In the genomic region with DNA sequence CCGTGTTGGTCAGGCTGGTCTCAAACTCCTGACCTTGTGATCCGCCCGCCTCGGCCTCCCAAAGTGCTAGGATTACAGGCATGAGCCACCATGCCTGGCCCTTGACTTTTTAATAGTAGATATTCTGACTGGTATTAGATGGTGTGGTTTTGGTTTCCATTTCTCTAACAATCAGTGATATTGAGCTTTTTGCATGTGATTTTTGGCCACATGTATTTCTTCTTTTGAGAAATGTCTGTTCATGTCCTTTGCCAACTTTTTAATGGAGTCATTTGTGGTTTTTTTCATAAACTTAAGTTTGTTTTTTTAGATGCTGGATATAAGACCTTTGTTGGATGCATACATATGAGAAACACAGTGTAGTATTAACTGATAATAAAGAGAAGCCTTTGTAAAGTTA, we compare ENCODE assay signal across 27 cellular contexts.
"Had no signal": no experiment of that assay in that cellular context is flagged by ENCODE, and none has a peak within 500 bp of the region (broad histone marks: within the 10 kb centered on the region; RNA-seq: fewer than 3 reads in every experiment).

No MANE protein-coding gene starts in this region.

- H3K4me1 ChIP-seq: Peyer's patch had no signal

- H3K9me3 ChIP-seq: ascending aorta, Peyer's patch had no signal

- H3K4me3 ChIP-seq: ascending aorta, K562, Peyer's patch, SK-N-MC had no signal

- DNase-seq: activated CD4-positive, alpha-beta T cell treated with anti-CD3 and anti-CD28 coated beads, Interleukin-2, amount 10 ng/mL, durations not matched to agents 24 days and 14 days; activated CD4-positive, alpha-beta T cell treated with anti-CD3 and anti-CD28 coated beads, Interleukin-2, amount 50 U/mL, for 4 hours; activated CD8-positive, alpha-beta T cell treated with anti-CD3 and anti-CD28 coated beads for 36 hours; activated gamma-delta T cell; activated naive CD4-positive, alpha-beta T cell treated with Interleukin-2 at 50 U/mL for 16 hours; activated naive CD8-positive, alpha-beta T cell treated with anti-CD3 and anti-CD28 coated beads, Interleukin-2, amount 10 ng/mL, durations not matched to agents 7 days and 5 days; activated T-cell treated with anti-CD3 and anti-CD28 coated beads, Interleukin-2, amount 50 U/mL, for 1 hour; amygdala; caudate nucleus; cerebellar nuclear complex; NCI-H1105; NCI-H1417 treated with DMSO at 0.1 percent for 48 hours; NCI-H187 treated with DMSO at 0.1 percent for 48 hours; NCI-H2081; NCI-H2171 treated with DMSO at 0.1 percent for 48 hours; NCI-H2227 treated with DMSO at 0.1 percent for 48 hours; NCI-H446; NCI-H510A treated with DMSO at 0.1 percent for 48 hours; NCI-H526 treated with DMSO at 0.1 percent for 48 hours; NCI-H82; PC-3; Peyer's patch; Right ventricle myocardium superior; T1000 had no signal

- H3K36me3 ChIP-seq: ascending aorta, Peyer's patch had no signal

- ATAC-seq: activated CD8-positive, alpha-beta T cell treated with anti-CD3 and anti-CD28 coated beads for 36 hours; K562; PC-3 had no signal

- H3K27me3 ChIP-seq: ascending aorta, Peyer's patch had no signal

- H3K27ac ChIP-seq: ascending aorta, Peyer's patch, SK-N-MC had no signal
